1 cellular context compared by ENCODE assay signal in the genomic region with DNA sequence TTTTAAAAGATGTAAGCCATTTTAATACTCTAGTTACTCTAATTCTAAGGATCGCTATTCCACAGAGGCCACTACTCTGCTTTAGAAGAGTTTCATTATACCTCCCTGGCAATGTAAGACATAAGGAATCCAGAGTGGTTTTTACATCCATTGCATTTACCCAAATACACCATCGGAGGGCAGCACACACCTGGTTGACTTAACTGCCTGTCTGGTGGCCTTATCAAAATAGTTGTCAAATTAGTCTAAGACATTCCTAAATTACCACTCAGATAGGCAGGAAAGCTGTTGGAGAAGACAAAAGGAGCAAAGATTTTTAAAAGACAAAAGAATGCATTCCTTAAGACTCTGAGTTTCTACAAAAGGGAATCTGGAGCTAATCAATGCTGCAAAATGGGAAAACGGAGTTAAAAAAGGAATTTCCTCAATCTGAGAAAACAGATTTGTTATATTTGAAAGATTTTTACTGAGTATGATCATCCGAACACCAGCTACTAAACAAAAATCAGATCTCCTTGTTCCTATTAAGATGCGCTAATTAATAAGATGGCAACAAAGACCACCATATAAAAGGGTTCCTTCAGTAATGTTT.
TF ChIP-seq lines count a peak whose summit lies in the region.

No MANE protein-coding gene starts in this region.

TF ChIP-seq in SK-N-SH treated with all-trans-retinoic acid at 6 μM for 48 hours, 23 proteins besides CTCF, POLR2A, EP300 and RAD21 (continued from another document):
- TF ChIP-seq SNAI2 (CRISPR knock-in tag; IDR thresholded peaks at IDR 0.05) (no peak), TOX (CRISPR knock-in tag; IDR thresholded peaks at IDR 0.05; ENCODE audit: borderline replicate concordance) (no peak)
